8 cellular contexts compared by ENCODE assay signal in genomic region chr12:71755146-71755892, GRCh38. TPM values are rescaled to one million over a fixed set of nuclear protein-coding genes. Genes with fewer than 3 reads are reported as not detected.
DNase-seq lines count a peak whose midpoint lies in the region; ATAC-seq and TF ChIP-seq lines count a peak whose summit lies in the region.

No MANE protein-coding gene starts in this region.

- H2BK12ac ChIP-seq in neuronal stem cell (ENCODE audit: low read length) = no peak overlapping the region

- no peak overlapping the region for H2AK5ac ChIP-seq in neuronal stem cell (ENCODE audit: low read depth, low read length)

- H2BK5ac ChIP-seq in neuronal stem cell (ENCODE audit: low read length) = peak overlapping the region; percentile 60

- H3K27me3 ChIP-seq in neuronal stem cell (ENCODE audit: control insufficient read depth in 3 of 3, insufficient read depth in 3 of 3, low read depth in 1 of 3, low read length in 3 of 3) (peaks cover 0 to 3% (median 0%) of the 10 kb centered on the region in 3 experiments), subcutaneous abdominal adipose tissue (ENCODE audit: control insufficient read depth in 5 of 5, insufficient read depth in 4 of 5, low read length in 5 of 5) (peaks cover 0 to 2% (median 0%) of the 10 kb centered on the region in 5 donors)

- H3K4me1 ChIP-seq in neuronal stem cell (ENCODE audit: control insufficient read depth in 2 of 2, insufficient read depth in 1 of 2, low read depth in 1 of 2, low read length in 2 of 2) (peaks cover 4 to 6% of the 10 kb centered on the region in 2 donors), subcutaneous abdominal adipose tissue (ENCODE audit: control insufficient read depth in 5 of 5, insufficient read depth in 5 of 5, low read length in 5 of 5) (peaks cover 3 to 24% (median 19%) of the 10 kb centered on the region in 5 donors)

- H3K23ac ChIP-seq in neuronal stem cell (ENCODE audit: low read depth, low read length, poor library complexity) = peak overlapping the region; percentile 96

- H3K79me1 ChIP-seq in neuronal stem cell (ENCODE audit: low read depth, low read length) = peaks cover 3% of the 10 kb centered on the region

- no peak overlapping the region for H3K4ac ChIP-seq in neuronal stem cell (ENCODE audit: low read length)

- peak overlapping the region; percentile 56 for H2BK120ac ChIP-seq in neuronal stem cell (ENCODE audit: low read depth, low read length)

- peaks cover 0 to 40% of the 10 kb centered on the region in 2 donors for H3K9me3 ChIP-seq in neuronal stem cell (replicated peaks in 1 of 2; ENCODE audit: control insufficient read depth in 2 of 2, insufficient read depth in 1 of 2, low read depth in 1 of 2, low read length in 2 of 2)
- peaks cover 0 to 19% (median 11%) of the 10 kb centered on the region in 5 donors for H3K9me3 ChIP-seq in subcutaneous abdominal adipose tissue (ENCODE audit: control insufficient read depth in 5 of 5, low read length in 5 of 5)

- H3K9ac ChIP-seq in neuronal stem cell (ENCODE audit: low read depth, low read length, poor library complexity) = peak overlapping the region; percentile 94
- H3K9ac ChIP-seq in subcutaneous abdominal adipose tissue (ENCODE audit: low read length in 5 of 5) = peak overlapping the region; percentile 95 to 98 (median 96)

- H4K91ac ChIP-seq in neuronal stem cell (ENCODE audit: low read depth, low read length, poor library complexity) = no peak overlapping the region

- H3K36me3 ChIP-seq in neuronal stem cell (replicated peaks in 1 of 2; ENCODE audit: control insufficient read depth in 2 of 2, insufficient read depth in 2 of 2, low read length in 2 of 2) (peaks cover 0 to 42% of the 10 kb centered on the region in 2 donors), subcutaneous abdominal adipose tissue (ENCODE audit: control insufficient read depth in 5 of 5, insufficient read depth in 5 of 5, low read length in 5 of 5) (peaks cover 3 to 15% (median 5%) of the 10 kb centered on the region in 5 donors)

- H3K18ac ChIP-seq in neuronal stem cell (ENCODE audit: low read length) = peak overlapping the region; percentile 94

- DNase-seq in NK-92 treated with Interleukin-12 subunit alpha and Interleukin-12 subunit beta, amount 100 ng/mL, for 24 hours (lab: John Stamatoyannopoulos, UW) = peak; percentile 31
- no peak for DNase-seq in NK-92 (lab: John Stamatoyannopoulos, UW; ENCODE audit: unreplicated experiment)
- DNase-seq in NOMO-1 treated with DMSO at 0.1 percent for 48 hours (lab: John Stamatoyannopoulos, UW; ENCODE audit: unreplicated experiment) = peak; percentile 63
- DNase-seq in activated T-helper 1 cell treated with anti-CD3 and anti-CD28 coated beads, Interleukin-2, amount 50 U/mL, for 16 hours (ENCODE audit: low read depth in 1 of 2, low spot score in 1 of 2) = peak; percentile 14 to 37
- peak; percentile 68 for DNase-seq in fibroblast of the aortic adventitia (ENCODE audit: low read depth)
- DNase-seq in neuronal stem cell (ENCODE audit: low spot score) = no peak

- no CpG with 5 or more reads among the region's 45 CpGs for WGBS in neuronal stem cell (ENCODE audit: extremely low coverage in 2 of 2, insufficient read length in 2 of 2, insufficient replicate concordance in 1 of 2), 2 donors

- H2BK15ac ChIP-seq in neuronal stem cell (ENCODE audit: low read length) = no peak overlapping the region

- no peak overlapping the region for H3K14ac ChIP-seq in neuronal stem cell (ENCODE audit: low read length)

- H3K4me2 ChIP-seq in neuronal stem cell (ENCODE audit: insufficient read depth, low read length, poor library complexity, severe bottlenecking) = peak overlapping the region; percentile 90

- TF ChIP-seq CTCF in fibroblast of the aortic adventitia (IDR thresholded peaks at IDR 0.05; ENCODE audit: insufficient read depth, low read length) = no peak

- H4K8ac ChIP-seq in neuronal stem cell (ENCODE audit: low read depth, low read length) = no peak overlapping the region

- peak; percentile 63 for ATAC-seq in HG02852 (IDR thresholded peaks at IDR 0.05; ENCODE audit: unreplicated experiment)

- H3K27ac ChIP-seq in neuronal stem cell (replicated peaks; ENCODE audit: low read length) (no peak overlapping the region), subcutaneous abdominal adipose tissue (ENCODE audit: low read depth, low read length) (peak overlapping the region; percentile 91)

- H3K4me3 ChIP-seq in fibroblast of the aortic adventitia (ENCODE audit: low read depth, low read length) (peak overlapping the region; percentile 97), neuronal stem cell (ENCODE audit: low read length in 2 of 2) (peak overlapping the region; percentile 92 to 98), subcutaneous abdominal adipose tissue (ENCODE audit: low read depth in 1 of 5, low read length in 5 of 5) (peak overlapping the region; percentile 86 to 96 (median 94))

- peak overlapping the region; percentile 91 for H2AFZ ChIP-seq in neuronal stem cell (ENCODE audit: low read length)

RNA-seq across cellular contexts. Expression of gene RAB21, which starts 0.7 kb away (rescaled TPM):
- 14.2 and 37.5 TPM in 2 replicates for total RNA-seq in fibroblast of the aortic adventitia (ENCODE audit: low replicate concordance)
- 34.7 TPM for polyA plus RNA-seq in neuronal stem cell (2013, experiment 1 of 2)
- 36.2 TPM for polyA plus RNA-seq in neuronal stem cell (2013, experiment 2 of 2)

Comparison
In these comparisons a context has a peak if more than half of its experiments do, and no peak if none do; other contexts are left out.
1. DNase-seq: peak in NK-92 treated with Interleukin-12 subunit alpha and Interleukin-12 subunit beta, amount 100 ng/mL, for 24 hours (single experiment), NOMO-1 treated with DMSO at 0.1 percent for 48 hours (single experiment), activated T-helper 1 cell treated with anti-CD3 and anti-CD28 coated beads, Interleukin-2, amount 50 U/mL, for 16 hours (2 of 2) and fibroblast of the aortic adventitia (single experiment); none in NK-92 (single experiment) and neuronal stem cell (single experiment).
2. Peak in every context shown above with its lines, with median percentiles within 50 percentile points of each other: H3K4me3 ChIP-seq.